Comparison of ENCODE assay signal across 14 cellular contexts in genomic region chr13:93146584-93147292, GRCh38.
DNase-seq lines count a peak whose midpoint lies in the region; ATAC-seq, FAIRE-seq and TF ChIP-seq lines count a peak whose summit lies in the region.
"Had no signal": no experiment of that assay in that cellular context is flagged by ENCODE, and none has a peak within 500 bp of the region (broad histone marks: within the 10 kb centered on the region; RNA-seq: fewer than 3 reads in every experiment).

No MANE protein-coding gene starts in this region.

- TF ChIP-seq CTCF in bronchial epithelial cell (IDR thresholded peaks at IDR 0.05; ENCODE audit: insufficient read depth, low read length, severe bottlenecking) (no peak), mesothelial cell of epicardium (IDR thresholded peaks at IDR 0.05; ENCODE audit: unreplicated experiment) (no peak)

- H3K27me3 ChIP-seq in bronchial epithelial cell (ENCODE audit: control insufficient read depth, insufficient read depth, low read length): peaks cover 2% of the 10 kb centered on the region

- H3K4me3 Mint-ChIP-seq in mesothelial cell of epicardium: no peak overlapping the region
- H3K4me3 Mint-ChIP-seq: B cell; brain; T-helper 1 cell treated with Interleukin-12 subunit alpha and Interleukin-12 subunit beta and Interleukin-4 antibody, amounts not matched to agents 30 μg/mL and 1 μg/mL, for 36 hours had no signal

- no peaks in the 10 kb centered on the region for H3K9me3 Mint-ChIP-seq in mesothelial cell of epicardium
- H3K9me3 Mint-ChIP-seq: brain had no signal

- peak overlapping the region; percentile 88 for H3K27ac Mint-ChIP-seq in mesothelial cell of epicardium
- H3K27ac Mint-ChIP-seq: B cell; brain; T-helper 1 cell treated with Interleukin-12 subunit alpha and Interleukin-12 subunit beta and Interleukin-4 antibody, amounts not matched to agents 30 μg/mL and 1 μg/mL, for 36 hours had no signal

- no peak for FAIRE-seq in bronchial epithelial cell (lab: Jason Lieb, UNC)

- ATAC-seq in HG02840 (IDR thresholded peaks at IDR 0.05; ENCODE audit: low FRiP score, unreplicated experiment) (no peak), HG02678 (IDR thresholded peaks at IDR 0.05; ENCODE audit: unreplicated experiment) (no peak)

- no peaks in the 10 kb centered on the region for H3K27me3 Mint-ChIP-seq in mesothelial cell of epicardium (ENCODE audit: low read depth)
- H3K27me3 Mint-ChIP-seq: B cell, brain had no signal

- DNase-seq in AG20443 (ENCODE audit: low spot score) (peak; percentile 17), NOMO-1 (lab: John Stamatoyannopoulos, UW; ENCODE audit: unreplicated experiment in 2 of 2) (peak; percentile 50 to 59), bronchial epithelial cell (ENCODE audit: low read depth) (peak; percentile 22), mesothelial cell of epicardium (ENCODE audit: low spot score in 2 of 2, unreplicated experiment in 2 of 2) (no peak), HT-29 (ENCODE audit: low spot score) (no peak)
- DNase-seq in stimulated activated CD4-positive, alpha-beta T cell treated with anti-CD3 and anti-CD28 coated beads, Interleukin-2, amount 100 ng/mL, for 48 hours: no peak
- DNase-seq: stimulated activated CD4-positive, alpha-beta T cell treated with anti-CD3 and anti-CD28 coated beads, Interleukin-4, amount 100 ng/mL, for 24 hours; stimulated activated naive CD4-positive, alpha-beta T cell had no signal

- H3K36me3 ChIP-seq in bronchial epithelial cell (ENCODE audit: control insufficient read depth, insufficient read depth, low read length): no peaks in the 10 kb centered on the region
- H3K36me3 ChIP-seq: prostate gland had no signal

- no peak overlapping the region for H3K4me3 ChIP-seq in bronchial epithelial cell (ENCODE audit: low read depth, low read length)
- H3K4me3 ChIP-seq: prostate gland had no signal

- H3K4me1 Mint-ChIP-seq in mesothelial cell of epicardium: peaks cover 19% of the 10 kb centered on the region
- H3K4me1 Mint-ChIP-seq: B cell, brain had no signal

- no peaks in the 10 kb centered on the region for H3K36me3 Mint-ChIP-seq in mesothelial cell of epicardium
- H3K36me3 Mint-ChIP-seq: brain had no signal

Comparison
In these comparisons a context has a peak if more than half of its experiments do, and no peak if none do; other contexts are left out.
1. DNase-seq: peak in AG20443 (single experiment), NOMO-1 (2 of 2) and bronchial epithelial cell (single experiment); none in mesothelial cell of epicardium (0 of 2), stimulated activated CD4-positive, alpha-beta T cell treated with anti-CD3 and anti-CD28 coated beads, Interleukin-2, amount 100 ng/mL, for 48 hours (0 of 2) and HT-29 (single experiment).